In genomic region chr10:73743905-73744689, GRCh38 we compare ENCODE assay signal across 1 cellular context.
TF ChIP-seq lines count a peak whose summit lies in the region.

Gene SEC24C, plus strand, starts transcription at chr10:73744372. Its CDS starts 2,461 bp downstream, at chr10:73746833.

TF ChIP-seq in K562, 482 proteins besides CTCF, POLR2A, EP300 and RAD21 (continued from another document and continues in another):
- TF ChIP-seq ZNF655 (CRISPR knock-in tag; IDR thresholded peaks at IDR 0.05) = no peak
- TF ChIP-seq OTX1 (CRISPR knock-in tag; IDR thresholded peaks at IDR 0.05) = peak; percentile 77; the same call in 1 of the 2 replicates
- TF ChIP-seq CHD2 (IDR thresholded peaks at IDR 0.05; ENCODE audit: low read depth, low read length) = no peak
- TF ChIP-seq RBM34 (IDR thresholded peaks at IDR 0.05; ENCODE audit: borderline replicate concordance, insufficient read depth, low read length) = no peak
- no peak for TF ChIP-seq ARID2 (IDR thresholded peaks at IDR 0.05)
- TF ChIP-seq POU5F1 (IDR thresholded peaks at IDR 0.05; ENCODE audit: borderline replicate concordance, low read depth, low read length, partially characterized antibody) = no peak
- no peak for TF ChIP-seq MECOM (CRISPR knock-in tag; IDR thresholded peaks at IDR 0.05)
- TF ChIP-seq ZFX (CRISPR knock-in tag; IDR thresholded peaks at IDR 0.05) = peak; percentile 81
- TF ChIP-seq ARID3A (IDR thresholded peaks at IDR 0.05; ENCODE audit: borderline replicate concordance, low read depth, low read length) = no peak
- TF ChIP-seq ZC3H8 (IDR thresholded peaks at IDR 0.05) = no peak
- peak; percentile 64 for TF ChIP-seq L3MBTL2 (IDR thresholded peaks at IDR 0.05)
- peak; percentile 96 for TF ChIP-seq MYC (IDR thresholded peaks at IDR 0.05; ENCODE audit: low read depth, low read length)
- no peak; the same call in 1 of the 2 replicates for TF ChIP-seq MYC (CRISPR knock-in tag; IDR thresholded peaks at IDR 0.05; ENCODE audit: borderline replicate concordance, low read depth)
- TF ChIP-seq SP1 (CRISPR knock-in tag; IDR thresholded peaks at IDR 0.05) = peak; percentile 91
- TF ChIP-seq ZNF699 (CRISPR knock-in tag; IDR thresholded peaks at IDR 0.05; ENCODE audit: insufficient replicate concordance) = no peak
- TF ChIP-seq ZNF707 (CRISPR knock-in tag; conservative IDR thresholded peaks at IDR 0.05) = peak; percentile 66
- TF ChIP-seq MXD1 (CRISPR knock-in tag; IDR thresholded peaks at IDR 0.05; ENCODE audit: borderline replicate concordance, poor library complexity, severe bottlenecking) = peak; percentile 12
- no peak for TF ChIP-seq ZNF780A (CRISPR knock-in tag; IDR thresholded peaks at IDR 0.05)
- TF ChIP-seq NCOR1 (IDR thresholded peaks at IDR 0.05) = no peak; the same call in 1 of the 2 replicates
- TF ChIP-seq GATAD2B (IDR thresholded peaks at IDR 0.05; ENCODE audit: borderline replicate concordance) = peak; percentile 64; the same call in 1 of the 2 replicates
- no peak for TF ChIP-seq FOXJ3 (CRISPR knock-in tag; IDR thresholded peaks at IDR 0.05)
- TF ChIP-seq MAZ (CRISPR knock-in tag; conservative IDR thresholded peaks at IDR 0.05 in 1 of 2, IDR thresholded peaks at IDR 0.05 in 1 of 2) = peak; percentile 86 to 92
- peak; percentile 80; the same call in 1 of the 2 replicates for TF ChIP-seq ZNF589 (CRISPR knock-in tag; IDR thresholded peaks at IDR 0.05; ENCODE audit: low read depth)
- no peak for TF ChIP-seq IRF1 (CRISPR knock-in tag; IDR thresholded peaks at IDR 0.05; ENCODE audit: borderline replicate concordance)
- peak; percentile 80 for TF ChIP-seq PML (IDR thresholded peaks at IDR 0.05; ENCODE audit: low read length)
- TF ChIP-seq, protein P1, sequence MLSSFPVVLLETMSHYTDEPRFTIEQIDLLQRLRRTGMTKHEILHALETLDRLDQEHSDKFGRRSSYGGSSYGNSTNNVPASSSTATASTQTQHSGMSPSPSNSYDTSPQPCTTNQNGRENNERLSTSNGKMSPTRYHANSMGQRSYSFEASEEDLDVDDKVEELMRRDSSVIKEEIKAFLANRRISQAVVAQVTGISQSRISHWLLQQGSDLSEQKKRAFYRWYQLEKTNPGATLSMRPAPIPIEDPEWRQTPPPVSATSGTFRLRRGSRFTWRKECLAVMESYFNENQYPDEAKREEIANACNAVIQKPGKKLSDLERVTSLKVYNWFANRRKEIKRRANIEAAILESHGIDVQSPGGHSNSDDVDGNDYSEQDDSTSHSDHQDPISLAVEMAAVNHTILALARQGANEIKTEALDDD (IDR thresholded peaks at IDR 0.05) = no peak; the same call in none of the 2 replicates
- TF ChIP-seq, protein P2, sequence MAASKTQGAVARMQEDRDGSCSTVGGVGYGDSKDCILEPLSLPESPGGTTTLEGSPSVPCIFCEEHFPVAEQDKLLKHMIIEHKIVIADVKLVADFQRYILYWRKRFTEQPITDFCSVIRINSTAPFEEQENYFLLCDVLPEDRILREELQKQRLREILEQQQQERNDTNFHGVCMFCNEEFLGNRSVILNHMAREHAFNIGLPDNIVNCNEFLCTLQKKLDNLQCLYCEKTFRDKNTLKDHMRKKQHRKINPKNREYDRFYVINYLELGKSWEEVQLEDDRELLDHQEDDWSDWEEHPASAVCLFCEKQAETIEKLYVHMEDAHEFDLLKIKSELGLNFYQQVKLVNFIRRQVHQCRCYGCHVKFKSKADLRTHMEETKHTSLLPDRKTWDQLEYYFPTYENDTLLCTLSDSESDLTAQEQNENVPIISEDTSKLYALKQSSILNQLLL (CRISPR knock-in tag; IDR thresholded peaks at IDR 0.05; ENCODE audit: borderline replicate concordance) = no peak
- TF ChIP-seq PTTG1 (tag; IDR thresholded peaks at IDR 0.05; ENCODE audit: low read depth) = no peak
- TF ChIP-seq SNRNP70 (optimal IDR thresholded peaks at IDR 0.05; ENCODE audit: low read depth, low read length) = no peak
- TF ChIP-seq FOSL1 (tag; conservative IDR thresholded peaks at IDR 0.05) = peak; percentile 79
- no peak for TF ChIP-seq KLF10 (CRISPR knock-in tag; IDR thresholded peaks at IDR 0.05)
- 0 out of 2 replicates have a peak, but pooled peaks have one; percentile 27 for TF ChIP-seq RFX7 (CRISPR knock-in tag; IDR thresholded peaks at IDR 0.05)
- TF ChIP-seq FOXM1 (IDR thresholded peaks at IDR 0.05; ENCODE audit: low read depth) = peak; percentile 37; the same call in 1 of the 2 replicates
- TF ChIP-seq FOXM1 (CRISPR knock-in tag; IDR thresholded peaks at IDR 0.05; ENCODE audit: low read depth) = 0 out of 2 replicates have a peak, but pooled peaks have one; percentile 10
- no peak for TF ChIP-seq NELFE (IDR thresholded peaks at IDR 0.05; ENCODE audit: insufficient read depth, insufficient read length)
- TF ChIP-seq ZNF354B (CRISPR knock-in tag; IDR thresholded peaks at IDR 0.05) = 0 out of 2 replicates have a peak, but pooled peaks have one; percentile 39
- no peak; the same call in none of the 2 replicates for TF ChIP-seq NFE2 (IDR thresholded peaks at IDR 0.05; ENCODE audit: low read depth)
- peak; percentile 94 for TF ChIP-seq CREB1 (IDR thresholded peaks at IDR 0.05)
- TF ChIP-seq CREB1 (CRISPR knock-in tag; IDR thresholded peaks at IDR 0.05) = peak; percentile 94
- TF ChIP-seq HMGN3 (IDR thresholded peaks at IDR 0.05; ENCODE audit: borderline replicate concordance, extremely low read depth, insufficient read length, low read depth, low read length) = no peak
- no peak; the same call in none of the 2 replicates for TF ChIP-seq ARID1B (IDR thresholded peaks at IDR 0.05)
- TF ChIP-seq, protein P3, sequence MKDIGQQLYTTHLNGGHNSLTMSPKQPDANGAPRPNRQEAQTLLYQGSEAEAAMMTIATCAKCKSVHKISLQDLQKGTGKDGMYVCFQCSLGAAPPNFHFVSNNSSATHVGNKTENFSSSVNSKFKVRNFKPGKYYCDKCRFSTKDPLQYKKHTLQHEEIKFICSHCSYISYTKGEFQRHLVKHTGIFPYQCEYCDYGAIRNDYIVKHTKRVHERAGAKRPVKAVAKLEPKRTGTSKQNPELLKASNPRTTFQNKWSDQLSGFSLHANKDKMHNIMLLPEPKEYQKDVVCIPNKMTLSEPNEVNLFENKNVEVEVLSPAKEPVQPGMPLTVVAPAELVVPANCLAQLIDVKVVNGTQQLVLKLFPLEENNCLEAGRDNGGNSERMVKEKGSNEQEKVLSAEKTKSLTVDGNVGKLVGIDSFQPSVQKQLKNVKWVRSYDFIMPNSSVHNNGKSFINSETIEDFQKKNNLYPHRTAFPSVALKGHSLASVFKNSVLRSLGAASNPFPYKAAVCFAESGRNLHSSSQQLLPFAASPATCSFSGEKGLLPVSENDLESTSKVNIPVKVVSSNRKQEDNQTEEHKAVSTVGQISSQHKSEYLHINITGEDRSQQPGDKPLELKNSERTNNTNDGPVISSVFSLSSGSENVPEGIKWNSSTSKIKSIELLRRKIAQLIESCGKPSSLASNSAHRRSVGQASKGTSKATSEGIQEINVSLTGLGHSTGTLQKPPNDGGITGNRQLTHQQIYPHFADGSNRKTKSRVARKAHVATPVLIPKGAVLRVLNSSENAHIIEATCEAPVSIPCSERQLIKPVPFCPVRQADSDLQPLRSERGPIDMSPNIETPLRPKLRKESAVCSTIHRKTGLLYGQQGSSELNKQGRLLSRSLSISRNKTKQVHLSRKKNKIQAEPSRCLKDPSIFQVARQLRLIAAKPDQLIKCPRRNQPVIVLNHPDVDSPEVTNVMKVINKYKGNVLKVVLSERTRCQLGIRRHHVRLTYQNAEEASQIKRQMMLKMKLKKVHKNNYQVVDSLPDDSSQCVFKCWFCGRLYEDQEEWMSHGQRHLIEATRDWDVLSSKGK (CRISPR knock-in tag; IDR thresholded peaks at IDR 0.05) = no peak
- TF ChIP-seq BRF1 (IDR thresholded peaks at IDR 0.05; ENCODE audit: borderline replicate concordance, extremely low read depth, insufficient read length) = no peak
- TF ChIP-seq ETV6 (IDR thresholded peaks at IDR 0.05; ENCODE audit: borderline replicate concordance in 1 of 2, low read depth in 2 of 2, low read length in 1 of 2) = no peak
- TF ChIP-seq ETV6 (CRISPR knock-in tag; IDR thresholded peaks at IDR 0.05; ENCODE audit: borderline replicate concordance) = no peak
- TF ChIP-seq FUS (optimal IDR thresholded peaks at IDR 0.05; ENCODE audit: low read depth, low read length) = no peak
- TF ChIP-seq FOXP1 (CRISPR knock-in tag; IDR thresholded peaks at IDR 0.05) = peak; percentile 67
- TF ChIP-seq, protein P4, sequence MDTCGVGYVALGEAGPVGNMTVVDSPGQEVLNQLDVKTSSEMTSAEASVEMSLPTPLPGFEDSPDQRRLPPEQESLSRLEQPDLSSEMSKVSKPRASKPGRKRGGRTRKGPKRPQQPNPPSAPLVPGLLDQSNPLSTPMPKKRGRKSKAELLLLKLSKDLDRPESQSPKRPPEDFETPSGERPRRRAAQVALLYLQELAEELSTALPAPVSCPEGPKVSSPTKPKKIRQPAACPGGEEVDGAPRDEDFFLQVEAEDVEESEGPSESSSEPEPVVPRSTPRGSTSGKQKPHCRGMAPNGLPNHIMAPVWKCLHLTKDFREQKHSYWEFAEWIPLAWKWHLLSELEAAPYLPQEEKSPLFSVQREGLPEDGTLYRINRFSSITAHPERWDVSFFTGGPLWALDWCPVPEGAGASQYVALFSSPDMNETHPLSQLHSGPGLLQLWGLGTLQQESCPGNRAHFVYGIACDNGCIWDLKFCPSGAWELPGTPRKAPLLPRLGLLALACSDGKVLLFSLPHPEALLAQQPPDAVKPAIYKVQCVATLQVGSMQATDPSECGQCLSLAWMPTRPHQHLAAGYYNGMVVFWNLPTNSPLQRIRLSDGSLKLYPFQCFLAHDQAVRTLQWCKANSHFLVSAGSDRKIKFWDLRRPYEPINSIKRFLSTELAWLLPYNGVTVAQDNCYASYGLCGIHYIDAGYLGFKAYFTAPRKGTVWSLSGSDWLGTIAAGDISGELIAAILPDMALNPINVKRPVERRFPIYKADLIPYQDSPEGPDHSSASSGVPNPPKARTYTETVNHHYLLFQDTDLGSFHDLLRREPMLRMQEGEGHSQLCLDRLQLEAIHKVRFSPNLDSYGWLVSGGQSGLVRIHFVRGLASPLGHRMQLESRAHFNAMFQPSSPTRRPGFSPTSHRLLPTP (IDR thresholded peaks at IDR 0.05; ENCODE audit: borderline replicate concordance, extremely low read depth, insufficient read length) = no peak
- peak; percentile 98 for TF ChIP-seq NBN (IDR thresholded peaks at IDR 0.05; ENCODE audit: low read depth)
- TF ChIP-seq SRSF3 (IDR thresholded peaks at IDR 0.05; ENCODE audit: insufficient read depth, low read length) = 0 out of 2 replicates have a peak, but pooled peaks have one; percentile 29
- peak in 1 of 2 experiments; percentile 94; a peak in 2 of 4 replicates for TF ChIP-seq ZNF639 (CRISPR knock-in tag; conservative IDR thresholded peaks at IDR 0.05 in 1 of 2, IDR thresholded peaks at IDR 0.05 in 1 of 2)
- TF ChIP-seq, protein P5, sequence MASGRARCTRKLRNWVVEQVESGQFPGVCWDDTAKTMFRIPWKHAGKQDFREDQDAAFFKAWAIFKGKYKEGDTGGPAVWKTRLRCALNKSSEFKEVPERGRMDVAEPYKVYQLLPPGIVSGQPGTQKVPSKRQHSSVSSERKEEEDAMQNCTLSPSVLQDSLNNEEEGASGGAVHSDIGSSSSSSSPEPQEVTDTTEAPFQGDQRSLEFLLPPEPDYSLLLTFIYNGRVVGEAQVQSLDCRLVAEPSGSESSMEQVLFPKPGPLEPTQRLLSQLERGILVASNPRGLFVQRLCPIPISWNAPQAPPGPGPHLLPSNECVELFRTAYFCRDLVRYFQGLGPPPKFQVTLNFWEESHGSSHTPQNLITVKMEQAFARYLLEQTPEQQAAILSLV (tag; IDR thresholded peaks at IDR 0.05) = no peak; the same call in 1 of the 2 replicates
- no peak for TF ChIP-seq MTF1 (CRISPR knock-in tag; IDR thresholded peaks at IDR 0.05; ENCODE audit: borderline replicate concordance)
- no peak for TF ChIP-seq ZNF184 (CRISPR knock-in tag; IDR thresholded peaks at IDR 0.05)
- no peak for TF ChIP-seq CHCHD3 (CRISPR knock-in tag; IDR thresholded peaks at IDR 0.05)
- peak; percentile 93 for TF ChIP-seq ATF7 (IDR thresholded peaks at IDR 0.05)
- no peak for TF ChIP-seq MCM7 (IDR thresholded peaks at IDR 0.05)
- peak; percentile 92 for TF ChIP-seq CHD1 (IDR thresholded peaks at IDR 0.05; ENCODE audit: low read length)
